In the genomic region with DNA sequence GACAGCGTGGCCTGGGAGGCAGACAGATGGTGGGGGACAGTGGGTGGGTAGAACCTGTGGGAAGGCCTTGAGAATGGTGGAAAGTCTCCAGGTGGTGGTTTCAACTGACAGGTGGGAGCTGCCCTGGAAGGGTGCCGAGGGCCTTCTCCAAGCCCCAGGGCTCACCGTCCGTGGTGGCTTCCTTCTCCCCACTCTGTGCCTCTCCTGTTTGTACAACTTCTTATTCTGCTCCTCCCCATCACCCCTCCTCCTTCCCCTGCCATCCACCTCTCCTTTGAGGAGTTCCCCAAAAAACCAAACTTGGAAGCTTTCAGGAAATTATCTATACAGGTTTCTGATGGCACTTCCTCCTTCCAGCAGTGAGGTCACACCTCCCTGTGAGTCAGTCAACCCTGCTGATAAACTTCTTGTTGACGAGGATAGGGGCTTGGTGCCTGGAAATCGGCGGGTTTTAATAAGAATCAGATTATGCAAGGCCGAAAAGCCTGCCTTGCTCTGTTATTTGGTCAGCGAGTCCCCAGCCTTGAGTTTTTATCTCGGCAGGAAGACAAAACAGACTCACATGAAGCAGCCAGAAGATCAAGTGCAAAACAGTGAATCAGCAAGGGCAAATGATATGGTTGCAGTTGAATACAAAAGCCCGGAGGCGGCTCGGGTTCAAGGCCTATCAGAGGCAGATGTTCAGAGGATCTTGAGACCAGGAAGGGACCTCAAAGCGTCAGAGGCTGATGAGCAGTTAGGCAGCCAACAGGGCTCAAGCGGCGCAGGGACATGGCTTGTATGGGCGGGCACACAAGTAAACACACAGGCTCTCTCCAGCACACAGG, we compare ENCODE assay signal across 1 cellular context.
TF ChIP-seq lines count a peak whose summit lies in the region.

No MANE protein-coding gene starts in this region.

TF ChIP-seq in K562, 482 proteins besides CTCF, POLR2A, EP300 and RAD21 (continued from another document and continues in another):
- TF ChIP-seq ZSCAN32 (CRISPR knock-in tag; IDR thresholded peaks at IDR 0.05) (no peak), TCF3 (CRISPR knock-in tag; IDR thresholded peaks at IDR 0.05) (peak; percentile 88), RBM17 (IDR thresholded peaks at IDR 0.05; ENCODE audit: borderline replicate concordance, low read depth, low read length) (no peak), POLR3G (IDR thresholded peaks at IDR 0.05; ENCODE audit: extremely low read depth, insufficient read length, insufficient replicate concordance) (no peak), ADNP (tag; IDR thresholded peaks at IDR 0.05) (peak; percentile 69; the same call in 1 of the 2 replicates), HDAC1 (IDR thresholded peaks at IDR 0.05) (peak in 1 of 2 experiments; percentile 78; a peak in 2 of 4 replicates), NCOR1 (IDR thresholded peaks at IDR 0.05) (peak; percentile 96), ZNF24 (IDR thresholded peaks at IDR 0.05) (peak; percentile 55), ZKSCAN8 (CRISPR knock-in tag; IDR thresholded peaks at IDR 0.05) (no peak), TSC22D4 (tag; IDR thresholded peaks at IDR 0.05) (no peak), ZNF561 (CRISPR knock-in tag; conservative IDR thresholded peaks at IDR 0.05) (no peak), STAT5B (CRISPR knock-in tag; IDR thresholded peaks at IDR 0.05) (no peak), ZBED1 (IDR thresholded peaks at IDR 0.05) (no peak), ZNF23 (CRISPR knock-in tag; IDR thresholded peaks at IDR 0.05) (no peak), CEBPB (tag; IDR thresholded peaks at IDR 0.05) (peak; percentile 93), CBX8 (IDR thresholded peaks at IDR 0.05; ENCODE audit: borderline replicate concordance, extremely low read depth, low read depth, low read length, poor library complexity, severe bottlenecking) (no peak), KLF6 (CRISPR knock-in tag; IDR thresholded peaks at IDR 0.05; ENCODE audit: borderline replicate concordance) (no peak)
- TF ChIP-seq, protein P1, sequence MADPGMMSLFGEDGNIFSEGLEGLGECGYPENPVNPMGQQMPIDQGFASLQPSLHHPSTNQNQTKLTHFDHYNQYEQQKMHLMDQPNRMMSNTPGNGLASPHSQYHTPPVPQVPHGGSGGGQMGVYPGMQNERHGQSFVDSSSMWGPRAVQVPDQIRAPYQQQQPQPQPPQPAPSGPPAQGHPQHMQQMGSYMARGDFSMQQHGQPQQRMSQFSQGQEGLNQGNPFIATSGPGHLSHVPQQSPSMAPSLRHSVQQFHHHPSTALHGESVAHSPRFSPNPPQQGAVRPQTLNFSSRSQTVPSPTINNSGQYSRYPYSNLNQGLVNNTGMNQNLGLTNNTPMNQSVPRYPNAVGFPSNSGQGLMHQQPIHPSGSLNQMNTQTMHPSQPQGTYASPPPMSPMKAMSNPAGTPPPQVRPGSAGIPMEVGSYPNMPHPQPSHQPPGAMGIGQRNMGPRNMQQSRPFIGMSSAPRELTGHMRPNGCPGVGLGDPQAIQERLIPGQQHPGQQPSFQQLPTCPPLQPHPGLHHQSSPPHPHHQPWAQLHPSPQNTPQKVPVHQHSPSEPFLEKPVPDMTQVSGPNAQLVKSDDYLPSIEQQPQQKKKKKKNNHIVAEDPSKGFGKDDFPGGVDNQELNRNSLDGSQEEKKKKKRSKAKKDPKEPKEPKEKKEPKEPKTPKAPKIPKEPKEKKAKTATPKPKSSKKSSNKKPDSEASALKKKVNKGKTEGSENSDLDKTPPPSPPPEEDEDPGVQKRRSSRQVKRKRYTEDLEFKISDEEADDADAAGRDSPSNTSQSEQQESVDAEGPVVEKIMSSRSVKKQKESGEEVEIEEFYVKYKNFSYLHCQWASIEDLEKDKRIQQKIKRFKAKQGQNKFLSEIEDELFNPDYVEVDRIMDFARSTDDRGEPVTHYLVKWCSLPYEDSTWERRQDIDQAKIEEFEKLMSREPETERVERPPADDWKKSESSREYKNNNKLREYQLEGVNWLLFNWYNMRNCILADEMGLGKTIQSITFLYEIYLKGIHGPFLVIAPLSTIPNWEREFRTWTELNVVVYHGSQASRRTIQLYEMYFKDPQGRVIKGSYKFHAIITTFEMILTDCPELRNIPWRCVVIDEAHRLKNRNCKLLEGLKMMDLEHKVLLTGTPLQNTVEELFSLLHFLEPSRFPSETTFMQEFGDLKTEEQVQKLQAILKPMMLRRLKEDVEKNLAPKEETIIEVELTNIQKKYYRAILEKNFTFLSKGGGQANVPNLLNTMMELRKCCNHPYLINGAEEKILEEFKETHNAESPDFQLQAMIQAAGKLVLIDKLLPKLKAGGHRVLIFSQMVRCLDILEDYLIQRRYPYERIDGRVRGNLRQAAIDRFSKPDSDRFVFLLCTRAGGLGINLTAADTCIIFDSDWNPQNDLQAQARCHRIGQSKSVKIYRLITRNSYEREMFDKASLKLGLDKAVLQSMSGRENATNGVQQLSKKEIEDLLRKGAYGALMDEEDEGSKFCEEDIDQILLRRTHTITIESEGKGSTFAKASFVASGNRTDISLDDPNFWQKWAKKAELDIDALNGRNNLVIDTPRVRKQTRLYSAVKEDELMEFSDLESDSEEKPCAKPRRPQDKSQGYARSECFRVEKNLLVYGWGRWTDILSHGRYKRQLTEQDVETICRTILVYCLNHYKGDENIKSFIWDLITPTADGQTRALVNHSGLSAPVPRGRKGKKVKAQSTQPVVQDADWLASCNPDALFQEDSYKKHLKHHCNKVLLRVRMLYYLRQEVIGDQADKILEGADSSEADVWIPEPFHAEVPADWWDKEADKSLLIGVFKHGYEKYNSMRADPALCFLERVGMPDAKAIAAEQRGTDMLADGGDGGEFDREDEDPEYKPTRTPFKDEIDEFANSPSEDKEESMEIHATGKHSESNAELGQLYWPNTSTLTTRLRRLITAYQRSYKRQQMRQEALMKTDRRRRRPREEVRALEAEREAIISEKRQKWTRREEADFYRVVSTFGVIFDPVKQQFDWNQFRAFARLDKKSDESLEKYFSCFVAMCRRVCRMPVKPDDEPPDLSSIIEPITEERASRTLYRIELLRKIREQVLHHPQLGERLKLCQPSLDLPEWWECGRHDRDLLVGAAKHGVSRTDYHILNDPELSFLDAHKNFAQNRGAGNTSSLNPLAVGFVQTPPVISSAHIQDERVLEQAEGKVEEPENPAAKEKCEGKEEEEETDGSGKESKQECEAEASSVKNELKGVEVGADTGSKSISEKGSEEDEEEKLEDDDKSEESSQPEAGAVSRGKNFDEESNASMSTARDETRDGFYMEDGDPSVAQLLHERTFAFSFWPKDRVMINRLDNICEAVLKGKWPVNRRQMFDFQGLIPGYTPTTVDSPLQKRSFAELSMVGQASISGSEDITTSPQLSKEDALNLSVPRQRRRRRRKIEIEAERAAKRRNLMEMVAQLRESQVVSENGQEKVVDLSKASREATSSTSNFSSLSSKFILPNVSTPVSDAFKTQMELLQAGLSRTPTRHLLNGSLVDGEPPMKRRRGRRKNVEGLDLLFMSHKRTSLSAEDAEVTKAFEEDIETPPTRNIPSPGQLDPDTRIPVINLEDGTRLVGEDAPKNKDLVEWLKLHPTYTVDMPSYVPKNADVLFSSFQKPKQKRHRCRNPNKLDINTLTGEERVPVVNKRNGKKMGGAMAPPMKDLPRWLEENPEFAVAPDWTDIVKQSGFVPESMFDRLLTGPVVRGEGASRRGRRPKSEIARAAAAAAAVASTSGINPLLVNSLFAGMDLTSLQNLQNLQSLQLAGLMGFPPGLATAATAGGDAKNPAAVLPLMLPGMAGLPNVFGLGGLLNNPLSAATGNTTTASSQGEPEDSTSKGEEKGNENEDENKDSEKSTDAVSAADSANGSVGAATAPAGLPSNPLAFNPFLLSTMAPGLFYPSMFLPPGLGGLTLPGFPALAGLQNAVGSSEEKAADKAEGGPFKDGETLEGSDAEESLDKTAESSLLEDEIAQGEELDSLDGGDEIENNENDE (IDR thresholded peaks at IDR 0.05; ENCODE audit: low read depth, low read length), result no peak
- TF ChIP-seq, protein P2, sequence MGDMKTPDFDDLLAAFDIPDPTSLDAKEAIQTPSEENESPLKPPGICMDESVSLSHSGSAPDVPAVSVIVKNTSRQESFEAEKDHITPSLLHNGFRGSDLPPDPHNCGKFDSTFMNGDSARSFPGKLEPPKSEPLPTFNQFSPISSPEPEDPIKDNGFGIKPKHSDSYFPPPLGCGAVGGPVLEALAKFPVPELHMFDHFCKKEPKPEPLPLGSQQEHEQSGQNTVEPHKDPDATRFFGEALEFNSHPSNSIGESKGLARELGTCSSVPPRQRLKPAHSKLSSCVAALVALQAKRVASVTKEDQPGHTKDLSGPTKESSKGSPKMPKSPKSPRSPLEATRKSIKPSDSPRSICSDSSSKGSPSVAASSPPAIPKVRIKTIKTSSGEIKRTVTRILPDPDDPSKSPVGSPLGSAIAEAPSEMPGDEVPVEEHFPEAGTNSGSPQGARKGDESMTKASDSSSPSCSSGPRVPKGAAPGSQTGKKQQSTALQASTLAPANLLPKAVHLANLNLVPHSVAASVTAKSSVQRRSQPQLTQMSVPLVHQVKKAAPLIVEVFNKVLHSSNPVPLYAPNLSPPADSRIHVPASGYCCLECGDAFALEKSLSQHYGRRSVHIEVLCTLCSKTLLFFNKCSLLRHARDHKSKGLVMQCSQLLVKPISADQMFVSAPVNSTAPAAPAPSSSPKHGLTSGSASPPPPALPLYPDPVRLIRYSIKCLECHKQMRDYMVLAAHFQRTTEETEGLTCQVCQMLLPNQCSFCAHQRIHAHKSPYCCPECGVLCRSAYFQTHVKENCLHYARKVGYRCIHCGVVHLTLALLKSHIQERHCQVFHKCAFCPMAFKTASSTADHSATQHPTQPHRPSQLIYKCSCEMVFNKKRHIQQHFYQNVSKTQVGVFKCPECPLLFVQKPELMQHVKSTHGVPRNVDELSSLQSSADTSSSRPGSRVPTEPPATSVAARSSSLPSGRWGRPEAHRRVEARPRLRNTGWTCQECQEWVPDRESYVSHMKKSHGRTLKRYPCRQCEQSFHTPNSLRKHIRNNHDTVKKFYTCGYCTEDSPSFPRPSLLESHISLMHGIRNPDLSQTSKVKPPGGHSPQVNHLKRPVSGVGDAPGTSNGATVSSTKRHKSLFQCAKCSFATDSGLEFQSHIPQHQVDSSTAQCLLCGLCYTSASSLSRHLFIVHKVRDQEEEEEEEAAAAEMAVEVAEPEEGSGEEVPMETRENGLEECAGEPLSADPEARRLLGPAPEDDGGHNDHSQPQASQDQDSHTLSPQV (IDR thresholded peaks at IDR 0.05), result no peak; the same call in none of the 2 replicates
- TF ChIP-seq, protein P3, sequence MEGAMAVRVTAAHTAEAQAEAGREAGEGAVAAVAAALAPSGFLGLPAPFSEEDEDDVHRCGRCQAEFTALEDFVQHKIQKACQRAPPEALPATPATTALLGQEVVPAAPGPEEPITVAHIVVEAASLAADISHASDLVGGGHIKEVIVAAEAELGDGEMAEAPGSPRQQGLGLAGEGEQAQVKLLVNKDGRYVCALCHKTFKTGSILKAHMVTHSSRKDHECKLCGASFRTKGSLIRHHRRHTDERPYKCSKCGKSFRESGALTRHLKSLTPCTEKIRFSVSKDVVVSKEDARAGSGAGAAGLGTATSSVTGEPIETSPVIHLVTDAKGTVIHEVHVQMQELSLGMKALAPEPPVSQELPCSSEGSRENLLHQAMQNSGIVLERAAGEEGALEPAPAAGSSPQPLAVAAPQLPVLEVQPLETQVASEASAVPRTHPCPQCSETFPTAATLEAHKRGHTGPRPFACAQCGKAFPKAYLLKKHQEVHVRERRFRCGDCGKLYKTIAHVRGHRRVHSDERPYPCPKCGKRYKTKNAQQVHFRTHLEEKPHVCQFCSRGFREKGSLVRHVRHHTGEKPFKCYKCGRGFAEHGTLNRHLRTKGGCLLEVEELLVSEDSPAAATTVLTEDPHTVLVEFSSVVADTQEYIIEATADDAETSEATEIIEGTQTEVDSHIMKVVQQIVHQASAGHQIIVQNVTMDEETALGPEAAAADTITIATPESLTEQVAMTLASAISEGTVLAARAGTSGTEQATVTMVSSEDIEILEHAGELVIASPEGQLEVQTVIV (CRISPR knock-in tag; IDR thresholded peaks at IDR 0.05; ENCODE audit: borderline replicate concordance), result no peak
- TF ChIP-seq, protein P4, sequence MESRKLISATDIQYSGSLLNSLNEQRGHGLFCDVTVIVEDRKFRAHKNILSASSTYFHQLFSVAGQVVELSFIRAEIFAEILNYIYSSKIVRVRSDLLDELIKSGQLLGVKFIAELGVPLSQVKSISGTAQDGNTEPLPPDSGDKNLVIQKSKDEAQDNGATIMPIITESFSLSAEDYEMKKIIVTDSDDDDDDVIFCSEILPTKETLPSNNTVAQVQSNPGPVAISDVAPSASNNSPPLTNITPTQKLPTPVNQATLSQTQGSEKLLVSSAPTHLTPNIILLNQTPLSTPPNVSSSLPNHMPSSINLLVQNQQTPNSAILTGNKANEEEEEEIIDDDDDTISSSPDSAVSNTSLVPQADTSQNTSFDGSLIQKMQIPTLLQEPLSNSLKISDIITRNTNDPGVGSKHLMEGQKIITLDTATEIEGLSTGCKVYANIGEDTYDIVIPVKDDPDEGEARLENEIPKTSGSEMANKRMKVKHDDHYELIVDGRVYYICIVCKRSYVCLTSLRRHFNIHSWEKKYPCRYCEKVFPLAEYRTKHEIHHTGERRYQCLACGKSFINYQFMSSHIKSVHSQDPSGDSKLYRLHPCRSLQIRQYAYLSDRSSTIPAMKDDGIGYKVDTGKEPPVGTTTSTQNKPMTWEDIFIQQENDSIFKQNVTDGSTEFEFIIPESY (CRISPR knock-in tag; IDR thresholded peaks at IDR 0.05), result 0 out of 2 replicates have a peak, but pooled peaks have one; percentile 45
- TF ChIP-seq, protein P5, sequence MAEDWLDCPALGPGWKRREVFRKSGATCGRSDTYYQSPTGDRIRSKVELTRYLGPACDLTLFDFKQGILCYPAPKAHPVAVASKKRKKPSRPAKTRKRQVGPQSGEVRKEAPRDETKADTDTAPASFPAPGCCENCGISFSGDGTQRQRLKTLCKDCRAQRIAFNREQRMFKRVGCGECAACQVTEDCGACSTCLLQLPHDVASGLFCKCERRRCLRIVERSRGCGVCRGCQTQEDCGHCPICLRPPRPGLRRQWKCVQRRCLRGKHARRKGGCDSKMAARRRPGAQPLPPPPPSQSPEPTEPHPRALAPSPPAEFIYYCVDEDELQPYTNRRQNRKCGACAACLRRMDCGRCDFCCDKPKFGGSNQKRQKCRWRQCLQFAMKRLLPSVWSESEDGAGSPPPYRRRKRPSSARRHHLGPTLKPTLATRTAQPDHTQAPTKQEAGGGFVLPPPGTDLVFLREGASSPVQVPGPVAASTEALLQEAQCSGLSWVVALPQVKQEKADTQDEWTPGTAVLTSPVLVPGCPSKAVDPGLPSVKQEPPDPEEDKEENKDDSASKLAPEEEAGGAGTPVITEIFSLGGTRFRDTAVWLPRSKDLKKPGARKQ (CRISPR knock-in tag; IDR thresholded peaks at IDR 0.05), result no peak
